Comparison of ENCODE assay signal across 16 cellular contexts in the genomic region with DNA sequence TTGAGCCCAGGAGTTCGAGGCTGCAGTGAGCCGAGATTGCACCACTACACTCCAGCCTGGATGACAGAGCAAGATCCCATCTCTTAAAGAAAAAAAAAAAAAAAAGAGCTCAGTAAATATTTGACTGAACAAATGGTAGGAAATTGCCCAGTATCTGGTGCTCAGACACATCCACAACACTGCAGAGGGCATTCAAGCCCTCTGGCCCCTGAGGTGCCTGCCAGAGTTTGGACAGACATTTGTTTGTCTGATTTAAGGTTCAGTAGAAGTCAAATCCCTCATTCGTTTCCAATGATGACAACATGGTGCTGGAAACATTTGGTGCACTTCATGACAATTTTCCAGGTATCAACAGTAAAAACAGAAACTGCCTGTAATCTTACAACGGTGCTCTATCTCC.
A peak's percentile ranks its signal among the peaks of the same experiment; 100 is the strongest.
DNase-seq lines count a peak whose midpoint lies in the region; ATAC-seq lines count a peak whose summit lies in the region.
"Had no signal": no experiment of that assay in that cellular context is flagged by ENCODE, and none has a peak within 500 bp of the region (broad histone marks: within the 10 kb centered on the region; RNA-seq: fewer than 3 reads in every experiment).

No MANE protein-coding gene starts in this region.

- H3K4me1 Mint-ChIP-seq in activated T-helper 17 cell treated with anti-CD3 and anti-CD28 coated beads, Interleukin-2, amount 50 U/mL, for 72 hours: peaks cover 5% of the 10 kb centered on the region
- H3K4me1 Mint-ChIP-seq: CD8-positive, alpha-beta memory T cell had no signal

- no peak for ATAC-seq in activated T-helper 17 cell treated with anti-CD3 and anti-CD28 coated beads, Interleukin-2, amount 50 U/mL, for 72 hours (replicated peaks)
- peak; percentile 87 for ATAC-seq in left lobe of liver

- H3K27me3 Mint-ChIP-seq in activated T-helper 17 cell treated with anti-CD3 and anti-CD28 coated beads, Interleukin-2, amount 50 U/mL, for 72 hours: no peaks in the 10 kb centered on the region
- H3K27me3 Mint-ChIP-seq: CD4-positive, CD25-positive, alpha-beta regulatory T cell; CD8-positive, alpha-beta memory T cell had no signal

- peaks cover 9% of the 10 kb centered on the region for H3K9me3 Mint-ChIP-seq in activated T-helper 17 cell treated with anti-CD3 and anti-CD28 coated beads, Interleukin-2, amount 50 U/mL, for 72 hours

- H3K36me3 Mint-ChIP-seq in activated T-helper 17 cell treated with anti-CD3 and anti-CD28 coated beads, Interleukin-2, amount 50 U/mL, for 72 hours (ENCODE audit: low read depth): peaks cover 37% of the 10 kb centered on the region

- in situ Hi-C loops in G401 (cut with HindIII; ENCODE audit: low sequenced_read_pairs): no loop called here

- peak overlapping the region; percentile 27 for H3K27ac Mint-ChIP-seq in activated T-helper 17 cell treated with anti-CD3 and anti-CD28 coated beads, Interleukin-2, amount 50 U/mL, for 72 hours
- H3K27ac Mint-ChIP-seq: CD4-positive, CD25-positive, alpha-beta regulatory T cell had no signal

- DNase-seq in G401 (ENCODE audit: low spot score) (peak; percentile 8), left lobe of liver (ENCODE audit: low spot score) (no peak), NCI-H82 treated with DMSO at 0.1 percent for 48 hours (lab: John Stamatoyannopoulos, UW; ENCODE audit: unreplicated experiment) (no peak), HPDE6-E6E7 (ENCODE audit: extremely low spot score) (no peak)
- DNase-seq in activated CD4-positive, alpha-beta T cell treated with anti-CD3 and anti-CD28 coated beads for 1 hour: no peak
- DNase-seq: ACHN; BE2C; C1 segment of cervical spinal cord; CD4-positive, CD25-positive, alpha-beta regulatory T cell; CD8-positive, alpha-beta memory T cell; COR-L47; DMS 273 treated with DMSO at 0.1 percent for 48 hours; GDM1; GM23248; IMR-90 had no signal

- no peak overlapping the region for H3K4me3 Mint-ChIP-seq in activated T-helper 17 cell treated with anti-CD3 and anti-CD28 coated beads, Interleukin-2, amount 50 U/mL, for 72 hours
- H3K4me3 Mint-ChIP-seq: CD4-positive, CD25-positive, alpha-beta regulatory T cell; CD8-positive, alpha-beta memory T cell had no signal
